ENCODE assay signal across 8 cellular contexts in genomic region chr13:102598061-102598460, GRCh38. TPM values are rescaled to one million over a fixed set of nuclear protein-coding genes. Genes with fewer than 3 reads are reported as not detected.
DNase-seq lines count a peak whose midpoint lies in the region; ATAC-seq and TF ChIP-seq lines count a peak whose summit lies in the region.

No MANE protein-coding gene starts in this region.

- H3K36me3 ChIP-seq in CD8-positive, alpha-beta T cell (ENCODE audit: insufficient read depth, low read length): no peaks in the 10 kb centered on the region
- H3K36me3 ChIP-seq in MG63: peaks cover 3% of the 10 kb centered on the region; the same call in 1 of the 2 replicates
- H3K36me3 ChIP-seq in effector memory CD4-positive, alpha-beta T cell (ENCODE audit: control insufficient read depth, insufficient read depth, low read length): no peaks in the 10 kb centered on the region

- no peak for TF ChIP-seq CTCF in CD8-positive, alpha-beta T cell (IDR thresholded peaks at IDR 0.05)
- TF ChIP-seq CTCF in neural crest cell (conservative IDR thresholded peaks at IDR 0.05): no peak

- H3K27me3 Mint-ChIP-seq in CD8-positive, alpha-beta T cell (ENCODE audit: low read depth): no peaks in the 10 kb centered on the region
- H3K27me3 Mint-ChIP-seq in neural crest cell (ENCODE audit: low read depth): no peaks in the 10 kb centered on the region

- POLR2A ChIA-PET in CD8-positive, alpha-beta T cell (lab: Charles Lee): interaction anchor here (0.6 to 10.5 kb wide), 6 partner anchors 8 to 249 kb away, joined by 3 to 246 read pairs (median 14); partner anchors contain the start of genes ERCC5 and TEX30

- peaks cover 70% of the 10 kb centered on the region for H3K4me1 Mint-ChIP-seq in CD8-positive, alpha-beta T cell (ENCODE audit: low read depth)
- H3K4me1 Mint-ChIP-seq in neural crest cell: peaks cover 59% of the 10 kb centered on the region

- H3K36me3 Mint-ChIP-seq in CD8-positive, alpha-beta T cell: peaks cover 44% of the 10 kb centered on the region
- H3K36me3 Mint-ChIP-seq in neural crest cell (ENCODE audit: low read depth): peaks cover under 1% of the 10 kb centered on the region

- CTCF ChIA-PET in CD8-positive, alpha-beta T cell (lab: Charles Lee): interaction anchor here (0.8 kb wide), 1 partner anchor 11 kb away, joined by 5 read pairs; no protein-coding TSS in a partner anchor

- H3K4me3 Mint-ChIP-seq in CD8-positive, alpha-beta T cell: peak overlapping the region; percentile 95
- peak overlapping the region; percentile 93 for H3K4me3 Mint-ChIP-seq in neural crest cell

- no peak for DNase-seq in CD8-positive, alpha-beta T cell
- DNase-seq in MG63 (no peak), neural crest cell (ENCODE audit: low read depth, low spot score) (no peak), NCI-H1436 (lab: John Stamatoyannopoulos, UW) (no peak), NCI-H1694 treated with DMSO at 0.1 percent for 48 hours (lab: John Stamatoyannopoulos, UW) (no peak), amniotic stem cell (lab: John Stamatoyannopoulos, UW) (no peak)
- no peak for DNase-seq in effector memory CD4-positive, alpha-beta T cell

- H3K9me3 Mint-ChIP-seq in CD8-positive, alpha-beta T cell: no peaks in the 10 kb centered on the region
- no peaks in the 10 kb centered on the region for H3K9me3 Mint-ChIP-seq in neural crest cell

- ATAC-seq in CD8-positive, alpha-beta T cell: no peak
- ATAC-seq in GM21528 (IDR thresholded peaks at IDR 0.05; ENCODE audit: low FRiP score, unreplicated experiment): no peak

- intact Hi-C loops in CD8-positive, alpha-beta T cell (cut with DNase I, micrococcal nuclease): loop anchor here in 1 of 2 experiments (5.0 kb wide), 1 partner anchor 206 kb away; no protein-coding TSS in a partner anchor

- H3K27me3 ChIP-seq in CD8-positive, alpha-beta T cell (ENCODE audit: insufficient read depth, low read length): no peaks in the 10 kb centered on the region
- no peaks in the 10 kb centered on the region for H3K27me3 ChIP-seq in MG63
- no peaks in the 10 kb centered on the region for H3K27me3 ChIP-seq in effector memory CD4-positive, alpha-beta T cell (replicated peaks; ENCODE audit: control insufficient read depth, insufficient read depth, low read length, poor library complexity, severe bottlenecking)

- H3K27ac ChIP-seq in CD8-positive, alpha-beta T cell (ENCODE audit: low read depth, low read length): peak overlapping the region; percentile 98
- peak overlapping the region; percentile 42 for H3K27ac ChIP-seq in effector memory CD4-positive, alpha-beta T cell (ENCODE audit: insufficient read depth, low read length, poor library complexity, severe bottlenecking)

- H3K9me3 ChIP-seq in CD8-positive, alpha-beta T cell (ENCODE audit: low read length): no peaks in the 10 kb centered on the region
- no peaks in the 10 kb centered on the region for H3K9me3 ChIP-seq in MG63
- H3K9me3 ChIP-seq in effector memory CD4-positive, alpha-beta T cell (ENCODE audit: control insufficient read depth, low read length): no peaks in the 10 kb centered on the region

- H3K4me3 ChIP-seq in CD8-positive, alpha-beta T cell (ENCODE audit: low read depth, low read length): peak overlapping the region; percentile 72
- H3K4me3 ChIP-seq in MG63: peak overlapping the region; percentile 84
- H3K4me3 ChIP-seq in effector memory CD4-positive, alpha-beta T cell (ENCODE audit: insufficient read depth, low read depth, low read length, poor library complexity, severe bottlenecking): peak overlapping the region; percentile 88

- H3K4me1 ChIP-seq in CD8-positive, alpha-beta T cell (ENCODE audit: insufficient read depth, low read length): peaks cover 50% of the 10 kb centered on the region
- peaks cover 18% of the 10 kb centered on the region for H3K4me1 ChIP-seq in effector memory CD4-positive, alpha-beta T cell (ENCODE audit: control insufficient read depth, insufficient read depth, low read length, poor library complexity, severe bottlenecking)

- peak overlapping the region; percentile 94 for H3K27ac Mint-ChIP-seq in CD8-positive, alpha-beta T cell
- H3K27ac Mint-ChIP-seq in neural crest cell (ENCODE audit: unreplicated experiment): peak overlapping the region; percentile 92

RNA-seq across cellular contexts. Expression of gene TPP2, which starts 1.3 kb away (rescaled TPM):
- total RNA-seq in CD8-positive, alpha-beta T cell: 100 to 1,000 TPM; 168 to 185 TPM
- total RNA-seq in MG63 (2014; rRNA removed; shearing (Covaris generic); ENCODE audit: low replicate concordance): 33.9 and 43.6 TPM in 2 replicates
- 62.7 and 65.9 TPM in 2 replicates for total RNA-seq in neural crest cell
